Comparison of ENCODE assay signal across 17 cellular contexts in the genomic region with DNA sequence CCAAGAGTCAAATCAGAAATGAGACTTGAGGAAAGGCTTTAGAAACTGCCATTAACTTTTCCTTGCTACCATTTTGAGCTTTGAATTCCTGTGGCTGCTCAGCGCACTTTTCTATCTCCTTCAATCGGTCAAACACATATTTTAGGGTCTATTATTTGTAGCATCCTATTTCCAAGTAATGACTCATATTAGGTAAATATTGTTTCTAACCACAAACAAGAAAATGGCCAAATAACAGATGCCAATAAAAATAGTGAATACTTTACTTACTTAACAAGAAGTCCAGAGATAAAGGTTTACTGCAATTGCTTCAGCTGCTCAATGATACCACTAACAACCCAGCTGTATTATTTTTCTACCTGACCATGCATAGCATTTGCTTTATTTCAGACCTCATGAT. TPM values are rescaled to one million over a fixed set of nuclear protein-coding genes. Genes with fewer than 3 reads are reported as not detected.
DNase-seq lines count a peak whose midpoint lies in the region; ATAC-seq, FAIRE-seq and TF ChIP-seq lines count a peak whose summit lies in the region.
"Had no signal": no experiment of that assay in that cellular context is flagged by ENCODE, and none has a peak within 500 bp of the region (broad histone marks: within the 10 kb centered on the region; RNA-seq: fewer than 3 reads in every experiment).

No MANE protein-coding gene starts in this region.

- 0 out of 3 replicates have a peak, but pooled peaks have one; percentile 12 for ATAC-seq in RWPE2 (ENCODE audit: low read depth)
- no peak for ATAC-seq in HG02852 (IDR thresholded peaks at IDR 0.05; ENCODE audit: unreplicated experiment)
- ATAC-seq in HG02840 (IDR thresholded peaks at IDR 0.05; ENCODE audit: low FRiP score, unreplicated experiment): no peak
- ATAC-seq in right cardiac atrium: no peak

- no peaks in the 10 kb centered on the region for H3K9me3 ChIP-seq in RWPE2 (ENCODE audit: severe bottlenecking)
- no peaks in the 10 kb centered on the region for H3K9me3 ChIP-seq in right cardiac atrium (ENCODE audit: control insufficient read depth, low read length)
- H3K9me3 ChIP-seq: MG63 had no signal

- H3K27me3 ChIP-seq in RWPE2 (ENCODE audit: insufficient read depth, poor library complexity, severe bottlenecking) (peaks cover 3% of the 10 kb centered on the region), right cardiac atrium (ENCODE audit: control insufficient read depth, insufficient read depth) (no peaks in the 10 kb centered on the region)
- H3K27me3 ChIP-seq: MG63 had no signal

- H3K4me1 ChIP-seq in RWPE2 (ENCODE audit: insufficient read depth, poor library complexity, severe bottlenecking) (no peaks in the 10 kb centered on the region), right cardiac atrium (ENCODE audit: control insufficient read depth, insufficient read depth, low read length) (no peaks in the 10 kb centered on the region)

- H3K4me3 ChIP-seq in RWPE2 (ENCODE audit: severe bottlenecking) (no peak overlapping the region), cardiac fibroblast (replicated peaks in 1 of 2; ENCODE audit: low read depth in 2 of 2, low read length in 2 of 2) (no peak overlapping the region), right cardiac atrium (ENCODE audit: low read length) (no peak overlapping the region)
- H3K4me3 ChIP-seq: MG63 had no signal

- no peak overlapping the region for H3K27ac ChIP-seq in RWPE2 (ENCODE audit: poor library complexity, severe bottlenecking)
- H3K27ac ChIP-seq in right cardiac atrium (ENCODE audit: low read length): no peak overlapping the region

- DNase-seq in D721Med (ENCODE audit: insufficient read length, low spot score) (no peak), RWPE2 (ENCODE audit: low spot score) (no peak), cardiac fibroblast (ENCODE audit: low read depth in 2 of 2) (peak; percentile 5 to 56), non-pigmented ciliary epithelial cell (ENCODE audit: low read depth) (peak; percentile 41), right cardiac atrium (no peak), NCI-H524 (lab: John Stamatoyannopoulos, UW) (no peak)
- DNase-seq: C1 segment of cervical spinal cord; MG63; NCI-H1092; NCI-H345; NCI-H526 treated with DMSO at 0.1 percent for 48 hours; NK-92 treated with Interleukin-12 subunit alpha and Interleukin-12 subunit beta, amount 100 ng/mL, for 24 hours had no signal

- no peaks in the 10 kb centered on the region for H3K36me3 ChIP-seq in RWPE2 (ENCODE audit: low read depth)
- H3K36me3 ChIP-seq: MG63 had no signal

- peak; percentile 82 for FAIRE-seq in D721Med (lab: Jason Lieb, UNC)
- FAIRE-seq: GM19239 had no signal

- 70% methylated on average over 2 of the region's 2 CpGs for WGBS in right cardiac atrium

- TF ChIP-seq CTCF in D721Med (IDR thresholded peaks at IDR 0.05; ENCODE audit: insufficient read depth, missing control alignments) (no peak), RWPE2 (IDR thresholded peaks at IDR 0.05; ENCODE audit: poor library complexity, severe bottlenecking) (no peak), cardiac fibroblast (IDR thresholded peaks at IDR 0.05; ENCODE audit: low read depth, low read length) (no peak)

- intact Hi-C loops in right cardiac atrium (cut with DNase I): no loop called here

RNA-seq across cellular contexts. Expression of gene CCDC178, which starts 29.7 kb away (rescaled TPM):
- total RNA-seq in right cardiac atrium: under 1 TPM in 2 of 4 donors, not detected in 2; 0.14 to 0.29 TPM
- polyA plus RNA-seq in right cardiac atrium: 0.41 TPM
- total RNA-seq: A673, H4 had no signal

Comparison
In these comparisons a context has a peak if more than half of its experiments do, and no peak if none do; other contexts are left out.
1. DNase-seq: peak in cardiac fibroblast (2 of 2) and non-pigmented ciliary epithelial cell (single experiment); none in D721Med (single experiment), RWPE2 (single experiment), right cardiac atrium (0 of 3) and NCI-H524 (0 of 2).